ENCODE assay signal across 1 cellular context in genomic region chr16:55497558-55497957, GRCh38.
TF ChIP-seq lines count a peak whose summit lies in the region.

No MANE protein-coding gene starts in this region.

TF ChIP-seq in HEK293, 187 proteins besides CTCF, POLR2A, EP300 and RAD21 (continued from another document):
- no peak for TF ChIP-seq ZNF561 (tag by site-specific recombination; IDR thresholded peaks at IDR 0.05; ENCODE audit: borderline replicate concordance)
